Comparison of ENCODE assay signal across 8 cellular contexts in the genomic region with DNA sequence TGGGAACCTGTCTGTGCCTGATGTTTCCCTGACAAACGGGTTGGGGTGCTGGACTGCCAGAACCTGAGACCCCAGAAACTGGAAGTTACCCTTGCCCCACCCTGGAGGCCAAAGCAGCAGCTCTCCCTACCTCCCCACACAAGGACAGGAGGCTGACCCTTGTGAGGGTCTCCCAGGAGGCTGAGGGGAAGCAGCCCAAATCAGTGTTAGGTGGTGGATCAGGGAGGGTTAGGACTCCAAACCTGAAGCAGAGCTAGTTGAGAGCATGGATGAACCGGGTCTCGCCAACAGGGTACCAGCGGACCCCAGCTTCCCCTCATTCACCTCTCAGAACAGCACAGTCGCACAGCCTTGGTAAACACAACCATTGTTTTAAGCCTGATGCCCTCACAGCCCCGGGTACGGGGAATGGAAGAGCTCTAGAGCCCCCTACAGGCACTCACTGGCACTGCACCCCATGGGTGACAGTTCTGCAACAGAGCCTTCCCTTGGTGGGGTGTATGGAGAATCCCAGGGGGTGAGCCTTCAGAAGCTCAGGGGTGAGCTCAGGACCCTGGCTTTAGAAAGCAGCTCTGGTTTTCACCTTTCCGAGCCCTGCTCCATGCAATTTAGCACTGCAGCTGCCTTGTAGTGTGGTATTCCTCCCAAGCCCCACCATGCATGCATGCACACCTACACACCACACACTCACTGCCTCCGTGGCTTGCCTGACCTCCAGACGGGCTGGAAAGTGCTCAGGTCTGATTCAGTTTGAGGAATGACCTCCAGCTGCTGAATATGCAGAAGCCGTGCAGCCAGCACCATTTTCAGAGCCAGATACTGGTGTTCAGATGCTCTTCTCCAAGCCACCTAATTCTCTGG. TPM values are rescaled to one million over a fixed set of nuclear protein-coding genes. Genes with fewer than 3 reads are reported as not detected.
DNase-seq lines count a peak whose midpoint lies in the region; ATAC-seq and TF ChIP-seq lines count a peak whose summit lies in the region.

No MANE protein-coding gene starts in this region.

- no TSS peak for BruUV-seq in A673 (replicated peaks; lab: Mats Ljungman, UMichigan)

- DNase-seq in A673 (ENCODE audit: low spot score) (peak; percentile 86), MG63 (peak; percentile 36), SK-N-MC (ENCODE audit: low read depth, low spot score) (peak; percentile 20), cardiac septum (ENCODE audit: low spot score) (peak; percentile 79), prostate gland (ENCODE audit: low spot score) (peak; percentile 45), vagina (ENCODE audit: extremely low spot score in 2 of 2) (no peak)
- peak; percentile 67 for DNase-seq in activated naive CD8-positive, alpha-beta T cell treated with anti-CD3 and anti-CD28 coated beads for 36 hours

- peak; percentile 97 for TF ChIP-seq CTCF in A673 (conservative IDR thresholded peaks at IDR 0.05; ENCODE audit: low read depth, low read length)
- TF ChIP-seq CTCF in prostate gland (IDR thresholded peaks at IDR 0.05), result peak; percentile 42 to 79 (median 68)
- peak in 2 of 3 experiments; percentile 42 to 70 for TF ChIP-seq CTCF in vagina (IDR thresholded peaks at IDR 0.05)

- intact Hi-C loops in A673 (cut with micrococcal nuclease; ENCODE audit: unreplicated experiment), result loop anchor here (1.0 to 5.0 kb wide), 4 partner anchors 258 to 676 kb away; partner anchors contain the start of gene IFT43
- intact Hi-C loops in cardiac septum (cut with DNase I), result loop anchor here (1.0 kb wide), 1 partner anchor 336 kb away; no protein-coding TSS in a partner anchor
- intact Hi-C loops in prostate gland (cut with DNase I), result no loop called here
- intact Hi-C loops in vagina (cut with DNase I), result no loop called here

- no peak overlapping the region for H3K4me3 ChIP-seq in A673 (ENCODE audit: low read depth, low read length, poor library complexity, severe bottlenecking)
- H3K4me3 ChIP-seq in MG63, result no peak overlapping the region
- H3K4me3 ChIP-seq in SK-N-MC, result peak overlapping the region; percentile 26; the same call in 1 of the 2 replicates
- no peak overlapping the region for H3K4me3 ChIP-seq in prostate gland
- no peak overlapping the region for H3K4me3 ChIP-seq in vagina

- no peaks in the 10 kb centered on the region for H3K9me3 Mint-ChIP-seq in activated naive CD8-positive, alpha-beta T cell treated with anti-CD3 and anti-CD28 coated beads for 36 hours

- CTCF ChIA-PET in A673 (lab: Charles Lee), result interaction anchor here (0.6 to 1.0 kb wide), 2 partner anchors 336 to 349 kb away, joined by 3 to 7 read pairs; no protein-coding TSS in a partner anchor

- H3K36me3 ChIP-seq in A673 (ENCODE audit: insufficient read depth, low read length, poor library complexity, severe bottlenecking) (no peaks in the 10 kb centered on the region), MG63 (no peaks in the 10 kb centered on the region), SK-N-MC (ENCODE audit: insufficient read depth, low read length) (no peaks in the 10 kb centered on the region), prostate gland (no peaks in the 10 kb centered on the region), vagina (no peaks in the 10 kb centered on the region)

- ATAC-seq in GM18498 (IDR thresholded peaks at IDR 0.05; ENCODE audit: unreplicated experiment), result peak; percentile 61

- H3K9ac ChIP-seq in SK-N-MC (ENCODE audit: insufficient read length), result peak overlapping the region; percentile 41

- H3K27ac Mint-ChIP-seq in activated naive CD8-positive, alpha-beta T cell treated with anti-CD3 and anti-CD28 coated beads for 36 hours, result no peak overlapping the region

- no peak overlapping the region for H3K4me3 Mint-ChIP-seq in activated naive CD8-positive, alpha-beta T cell treated with anti-CD3 and anti-CD28 coated beads for 36 hours

- WGBS in prostate gland, result 21% methylated on average over 11 of the region's 11 CpGs

- peaks cover 30% of the 10 kb centered on the region for H3K27me3 ChIP-seq in A673 (replicated peaks; ENCODE audit: insufficient read depth, low read depth, low read length, poor library complexity)
- peaks cover 9% of the 10 kb centered on the region; the same call in 1 of the 2 replicates for H3K27me3 ChIP-seq in MG63
- H3K27me3 ChIP-seq in prostate gland (replicated peaks; ENCODE audit: insufficient read depth), result no peaks in the 10 kb centered on the region
- H3K27me3 ChIP-seq in vagina, result peaks cover 5% of the 10 kb centered on the region

- no peak for TF ChIP-seq POLR2A in prostate gland (IDR thresholded peaks at IDR 0.05)
- TF ChIP-seq POLR2A in vagina (IDR thresholded peaks at IDR 0.05), result no peak

- H3K27ac ChIP-seq in A673 (ENCODE audit: low read depth, low read length, poor library complexity, severe bottlenecking), result no peak overlapping the region
- no peak overlapping the region for H3K27ac ChIP-seq in SK-N-MC
- no peak overlapping the region for H3K27ac ChIP-seq in prostate gland
- no peak overlapping the region for H3K27ac ChIP-seq in vagina

- H3K4me1 Mint-ChIP-seq in activated naive CD8-positive, alpha-beta T cell treated with anti-CD3 and anti-CD28 coated beads for 36 hours, result peaks cover 2% of the 10 kb centered on the region

- H3K9me3 ChIP-seq in A673 (ENCODE audit: low read depth, low read length, poor library complexity, severe bottlenecking) (no peaks in the 10 kb centered on the region), MG63 (no peaks in the 10 kb centered on the region), SK-N-MC (ENCODE audit: low read depth, low read length) (no peaks in the 10 kb centered on the region), prostate gland (no peaks in the 10 kb centered on the region), vagina (no peaks in the 10 kb centered on the region)

- peaks cover 48% of the 10 kb centered on the region for H3K27me3 Mint-ChIP-seq in activated naive CD8-positive, alpha-beta T cell treated with anti-CD3 and anti-CD28 coated beads for 36 hours

- no peaks in the 10 kb centered on the region for H3K36me3 Mint-ChIP-seq in activated naive CD8-positive, alpha-beta T cell treated with anti-CD3 and anti-CD28 coated beads for 36 hours

- POLR2A ChIA-PET in A673 (lab: Charles Lee; ENCODE audit: low non-redundant PET), result no interaction called here

- H3K4me1 ChIP-seq in A673 (ENCODE audit: insufficient read depth, low read length, poor library complexity, severe bottlenecking), result no peaks in the 10 kb centered on the region
- no peaks in the 10 kb centered on the region for H3K4me1 ChIP-seq in prostate gland (replicated peaks)
- no peaks in the 10 kb centered on the region for H3K4me1 ChIP-seq in vagina

RNA-seq across cellular contexts. Expression of gene ESRRB, which starts 11.2 kb away (rescaled TPM):
- total RNA-seq in A673 (2021), result 0.47 and 1.2 TPM in 2 replicates
- total RNA-seq in MG63 (2014; rRNA removed; shearing (Covaris generic); ENCODE audit: low replicate concordance), result 0.03 TPM in 1 of 2 replicates, not detected in the other
- total RNA-seq in activated naive CD8-positive, alpha-beta T cell treated with anti-CD3 and anti-CD28 coated beads for 36 hours, result not detected
- 8.7 TPM for total RNA-seq in cardiac septum
- total RNA-seq in prostate gland, result under 1 TPM in 1 of 2 donors, not detected in 1; 0.32 TPM
- total RNA-seq in vagina, result 0.74 TPM

Comparison
In these comparisons a context has a peak if more than half of its experiments do, and no peak if none do; other contexts are left out.
1. DNase-seq: peak in A673 (single experiment), MG63 (single experiment), SK-N-MC (single experiment), activated naive CD8-positive, alpha-beta T cell treated with anti-CD3 and anti-CD28 coated beads for 36 hours (single experiment), cardiac septum (single experiment) and prostate gland (single experiment); none in vagina (0 of 2).
2. intact Hi-C loops: an anchor here in A673 (1.0 to 5.0 kb wide) and cardiac septum (1.0 kb wide); none called in prostate gland and vagina.
3. Peak in every context shown above with its lines, with median percentiles within 50 percentile points of each other: CTCF ChIP-seq.